1 cellular context compared by ENCODE assay signal in the genomic region with DNA sequence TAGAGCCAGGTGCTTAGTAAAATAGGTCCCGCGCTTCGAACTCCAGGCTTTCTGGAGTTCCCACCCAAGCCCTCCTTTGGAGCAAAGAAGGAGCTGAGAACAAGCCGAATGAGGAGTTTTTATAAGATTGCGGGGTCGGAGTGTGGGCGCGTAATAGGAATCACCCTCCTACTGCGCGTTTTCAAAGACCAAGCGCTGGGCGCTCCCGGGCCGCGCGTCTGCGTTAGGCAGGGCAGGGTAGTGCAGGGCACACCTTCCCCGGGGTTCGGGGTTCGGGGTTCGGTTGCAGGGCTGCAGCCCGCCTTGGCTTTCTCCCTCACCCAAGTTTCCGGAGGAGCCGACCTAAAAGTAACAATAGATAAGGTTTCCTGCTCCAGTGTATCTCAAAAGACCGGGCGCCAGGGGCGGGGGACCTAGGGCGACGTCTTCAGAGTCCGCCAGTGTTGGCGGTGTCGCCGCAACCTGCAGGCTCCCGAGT.
TF ChIP-seq lines count a peak whose summit lies in the region.

No MANE protein-coding gene starts in this region.

TF ChIP-seq in A549, 52 proteins besides CTCF, POLR2A, EP300 and RAD21 (continued from another document):
- TF ChIP-seq RARB (CRISPR knock-in tag; IDR thresholded peaks at IDR 0.05) = no peak
- no peak for TF ChIP-seq CHD2 (IDR thresholded peaks at IDR 0.05; ENCODE audit: low read length, partially characterized antibody)
- no peak for TF ChIP-seq MAX (IDR thresholded peaks at IDR 0.05)
- TF ChIP-seq EHF (CRISPR knock-in tag; IDR thresholded peaks at IDR 0.05) = no peak
- no peak for TF ChIP-seq FOSB (CRISPR knock-in tag; IDR thresholded peaks at IDR 0.05)
- TF ChIP-seq FOXS1 (CRISPR knock-in tag; IDR thresholded peaks at IDR 0.05) = no peak
- no peak for TF ChIP-seq ZC3H11A (IDR thresholded peaks at IDR 0.05)
- TF ChIP-seq HEYL (CRISPR knock-in tag; IDR thresholded peaks at IDR 0.05) = no peak
